Comparison of ENCODE assay signal across 1 cellular context in the genomic region with DNA sequence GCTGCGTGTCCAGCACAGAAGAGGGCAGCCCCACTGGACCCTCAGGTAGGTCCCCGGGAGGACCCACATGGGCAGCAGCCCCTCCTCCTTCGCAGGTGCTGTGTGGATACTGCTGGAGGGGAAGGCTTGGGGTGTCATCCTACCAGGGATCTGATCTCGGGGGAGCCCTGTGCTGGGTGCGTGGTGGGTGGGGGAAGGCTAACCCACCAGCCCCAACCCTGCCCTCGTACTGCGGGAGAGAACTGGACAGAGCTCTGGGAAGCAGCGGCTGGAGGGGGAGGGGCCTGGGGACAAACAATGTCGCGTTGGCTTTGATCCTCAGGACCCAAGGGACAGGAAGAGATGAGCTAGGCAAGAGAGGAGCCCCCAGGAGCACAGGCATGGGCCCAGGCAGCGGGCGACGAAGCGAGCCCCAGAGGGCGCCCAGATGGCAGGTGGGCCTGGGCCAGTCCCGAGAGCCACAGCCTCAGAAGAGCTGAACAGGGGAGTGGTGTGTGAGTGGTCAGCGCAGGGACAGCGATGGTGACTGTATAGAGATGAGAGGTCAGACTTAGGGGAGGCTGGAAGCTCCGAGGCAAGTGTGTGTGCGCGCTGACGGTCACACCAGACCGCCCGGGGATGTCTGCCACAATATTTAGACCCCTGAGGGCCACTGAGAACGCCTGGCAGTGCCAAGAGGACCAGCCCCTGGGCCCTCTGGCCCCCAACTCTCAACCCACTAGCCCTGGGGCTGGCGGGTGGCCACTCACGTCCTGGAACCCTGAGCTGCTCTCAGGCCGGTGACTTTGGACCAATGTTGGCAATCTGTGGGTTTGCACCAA.
TF ChIP-seq lines count a peak whose summit lies in the region.

No MANE protein-coding gene starts in this region.

TF ChIP-seq in HepG2, 621 proteins besides CTCF, POLR2A, EP300 and RAD21 (continued from another document and continues in another):
- no peak for TF ChIP-seq ZSCAN30 (CRISPR knock-in tag; IDR thresholded peaks at IDR 0.05)
- TF ChIP-seq SPEN (CRISPR knock-in tag; IDR thresholded peaks at IDR 0.05; ENCODE audit: low read depth), result peak; percentile 48; the same call in 1 of the 2 replicates
- TF ChIP-seq CC2D1A (CRISPR knock-in tag; IDR thresholded peaks at IDR 0.05), result no peak
- no peak for TF ChIP-seq ZNF124 (CRISPR knock-in tag; IDR thresholded peaks at IDR 0.05)
- TF ChIP-seq ZNF333 (CRISPR knock-in tag; IDR thresholded peaks at IDR 0.05; ENCODE audit: borderline replicate concordance), result no peak
- TF ChIP-seq SMAD3 (CRISPR knock-in tag; IDR thresholded peaks at IDR 0.05), result no peak
- no peak for TF ChIP-seq HNF4G (IDR thresholded peaks at IDR 0.05; ENCODE audit: borderline replicate concordance, low read depth, low read length)
- 0 out of 2 replicates have a peak, but pooled peaks have one; percentile 11 for TF ChIP-seq HNF4G (CRISPR knock-in tag; IDR thresholded peaks at IDR 0.05; ENCODE audit: borderline replicate concordance, low read depth)
- TF ChIP-seq ZNF101 (CRISPR knock-in tag; IDR thresholded peaks at IDR 0.05; ENCODE audit: borderline replicate concordance, low read depth), result no peak
- no peak for TF ChIP-seq FOXK1 (CRISPR knock-in tag; IDR thresholded peaks at IDR 0.05; ENCODE audit: borderline replicate concordance, low read depth)
- TF ChIP-seq IKZF1 (IDR thresholded peaks at IDR 0.05), result no peak
- TF ChIP-seq ZNF773 (CRISPR knock-in tag; IDR thresholded peaks at IDR 0.05; ENCODE audit: borderline replicate concordance), result no peak
- TF ChIP-seq, protein P1, sequence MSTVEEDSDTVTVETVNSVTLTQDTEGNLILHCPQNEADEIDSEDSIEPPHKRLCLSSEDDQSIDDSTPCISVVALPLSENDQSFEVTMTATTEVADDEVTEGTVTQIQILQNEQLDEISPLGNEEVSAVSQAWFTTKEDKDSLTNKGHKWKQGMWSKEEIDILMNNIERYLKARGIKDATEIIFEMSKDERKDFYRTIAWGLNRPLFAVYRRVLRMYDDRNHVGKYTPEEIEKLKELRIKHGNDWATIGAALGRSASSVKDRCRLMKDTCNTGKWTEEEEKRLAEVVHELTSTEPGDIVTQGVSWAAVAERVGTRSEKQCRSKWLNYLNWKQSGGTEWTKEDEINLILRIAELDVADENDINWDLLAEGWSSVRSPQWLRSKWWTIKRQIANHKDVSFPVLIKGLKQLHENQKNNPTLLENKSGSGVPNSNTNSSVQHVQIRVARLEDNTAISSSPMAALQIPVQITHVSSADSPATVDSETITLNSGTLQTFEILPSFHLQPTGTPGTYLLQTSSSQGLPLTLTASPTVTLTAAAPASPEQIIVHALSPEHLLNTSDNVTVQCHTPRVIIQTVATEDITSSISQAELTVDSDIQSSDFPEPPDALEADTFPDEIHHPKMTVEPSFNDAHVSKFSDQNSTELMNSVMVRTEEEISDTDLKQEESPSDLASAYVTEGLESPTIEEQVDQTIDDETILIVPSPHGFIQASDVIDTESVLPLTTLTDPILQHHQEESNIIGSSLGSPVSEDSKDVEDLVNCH (CRISPR knock-in tag; IDR thresholded peaks at IDR 0.05), result no peak
- peak; percentile 55; the same call in 1 of the 2 replicates for TF ChIP-seq TBX2 (CRISPR knock-in tag; IDR thresholded peaks at IDR 0.05; ENCODE audit: borderline replicate concordance)
- no peak for TF ChIP-seq KLF9 (CRISPR knock-in tag; IDR thresholded peaks at IDR 0.05; ENCODE audit: low read depth)
- TF ChIP-seq, protein P2, sequence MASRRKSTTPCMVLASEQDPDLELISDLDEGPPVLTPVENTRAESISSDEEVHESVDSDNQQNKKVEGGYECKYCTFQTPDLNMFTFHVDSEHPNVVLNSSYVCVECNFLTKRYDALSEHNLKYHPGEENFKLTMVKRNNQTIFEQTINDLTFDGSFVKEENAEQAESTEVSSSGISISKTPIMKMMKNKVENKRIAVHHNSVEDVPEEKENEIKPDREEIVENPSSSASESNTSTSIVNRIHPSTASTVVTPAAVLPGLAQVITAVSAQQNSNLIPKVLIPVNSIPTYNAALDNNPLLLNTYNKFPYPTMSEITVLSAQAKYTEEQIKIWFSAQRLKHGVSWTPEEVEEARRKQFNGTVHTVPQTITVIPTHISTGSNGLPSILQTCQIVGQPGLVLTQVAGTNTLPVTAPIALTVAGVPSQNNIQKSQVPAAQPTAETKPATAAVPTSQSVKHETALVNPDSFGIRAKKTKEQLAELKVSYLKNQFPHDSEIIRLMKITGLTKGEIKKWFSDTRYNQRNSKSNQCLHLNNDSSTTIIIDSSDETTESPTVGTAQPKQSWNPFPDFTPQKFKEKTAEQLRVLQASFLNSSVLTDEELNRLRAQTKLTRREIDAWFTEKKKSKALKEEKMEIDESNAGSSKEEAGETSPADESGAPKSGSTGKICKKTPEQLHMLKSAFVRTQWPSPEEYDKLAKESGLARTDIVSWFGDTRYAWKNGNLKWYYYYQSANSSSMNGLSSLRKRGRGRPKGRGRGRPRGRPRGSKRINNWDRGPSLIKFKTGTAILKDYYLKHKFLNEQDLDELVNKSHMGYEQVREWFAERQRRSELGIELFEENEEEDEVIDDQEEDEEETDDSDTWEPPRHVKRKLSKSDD (CRISPR knock-in tag; IDR thresholded peaks at IDR 0.05; ENCODE audit: low read depth), result peak; percentile 40; the same call in 1 of the 2 replicates
- TF ChIP-seq ZNF235 (CRISPR knock-in tag; IDR thresholded peaks at IDR 0.05; ENCODE audit: borderline replicate concordance), result no peak
- TF ChIP-seq ZNF589 (CRISPR knock-in tag; conservative IDR thresholded peaks at IDR 0.05), result no peak
- TF ChIP-seq ZNF780A (CRISPR knock-in tag; IDR thresholded peaks at IDR 0.05), result no peak
- no peak for TF ChIP-seq RFX5 (IDR thresholded peaks at IDR 0.05; ENCODE audit: low read depth, low read length)
- no peak for TF ChIP-seq ZNF549 (CRISPR knock-in tag; IDR thresholded peaks at IDR 0.05)
- TF ChIP-seq ZMYM3 (CRISPR knock-in tag; IDR thresholded peaks at IDR 0.05), result no peak
- peak; percentile 28; the same call in 1 of the 2 replicates for TF ChIP-seq GLI4 (CRISPR knock-in tag; IDR thresholded peaks at IDR 0.05; ENCODE audit: borderline replicate concordance)
- TF ChIP-seq, protein P3, sequence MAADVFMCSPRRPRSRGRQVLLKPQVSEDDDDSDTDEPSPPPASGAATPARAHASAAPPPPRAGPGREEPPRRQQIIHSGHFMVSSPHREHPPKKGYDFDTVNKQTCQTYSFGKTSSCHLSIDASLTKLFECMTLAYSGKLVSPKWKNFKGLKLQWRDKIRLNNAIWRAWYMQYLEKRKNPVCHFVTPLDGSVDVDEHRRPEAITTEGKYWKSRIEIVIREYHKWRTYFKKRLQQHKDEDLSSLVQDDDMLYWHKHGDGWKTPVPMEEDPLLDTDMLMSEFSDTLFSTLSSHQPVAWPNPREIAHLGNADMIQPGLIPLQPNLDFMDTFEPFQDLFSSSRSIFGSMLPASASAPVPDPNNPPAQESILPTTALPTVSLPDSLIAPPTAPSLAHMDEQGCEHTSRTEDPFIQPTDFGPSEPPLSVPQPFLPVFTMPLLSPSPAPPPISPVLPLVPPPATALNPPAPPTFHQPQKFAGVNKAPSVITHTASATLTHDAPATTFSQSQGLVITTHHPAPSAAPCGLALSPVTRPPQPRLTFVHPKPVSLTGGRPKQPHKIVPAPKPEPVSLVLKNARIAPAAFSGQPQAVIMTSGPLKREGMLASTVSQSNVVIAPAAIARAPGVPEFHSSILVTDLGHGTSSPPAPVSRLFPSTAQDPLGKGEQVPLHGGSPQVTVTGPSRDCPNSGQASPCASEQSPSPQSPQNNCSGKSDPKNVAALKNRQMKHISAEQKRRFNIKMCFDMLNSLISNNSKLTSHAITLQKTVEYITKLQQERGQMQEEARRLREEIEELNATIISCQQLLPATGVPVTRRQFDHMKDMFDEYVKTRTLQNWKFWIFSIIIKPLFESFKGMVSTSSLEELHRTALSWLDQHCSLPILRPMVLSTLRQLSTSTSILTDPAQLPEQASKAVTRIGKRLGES (CRISPR knock-in tag; IDR thresholded peaks at IDR 0.05; ENCODE audit: borderline replicate concordance), result no peak
- TF ChIP-seq SAP130 (CRISPR knock-in tag; IDR thresholded peaks at IDR 0.05; ENCODE audit: low read depth), result peak; percentile 85
- TF ChIP-seq RBM22 (optimal IDR thresholded peaks at IDR 0.05; ENCODE audit: low read length), result peak; percentile 29
- TF ChIP-seq, protein P4, sequence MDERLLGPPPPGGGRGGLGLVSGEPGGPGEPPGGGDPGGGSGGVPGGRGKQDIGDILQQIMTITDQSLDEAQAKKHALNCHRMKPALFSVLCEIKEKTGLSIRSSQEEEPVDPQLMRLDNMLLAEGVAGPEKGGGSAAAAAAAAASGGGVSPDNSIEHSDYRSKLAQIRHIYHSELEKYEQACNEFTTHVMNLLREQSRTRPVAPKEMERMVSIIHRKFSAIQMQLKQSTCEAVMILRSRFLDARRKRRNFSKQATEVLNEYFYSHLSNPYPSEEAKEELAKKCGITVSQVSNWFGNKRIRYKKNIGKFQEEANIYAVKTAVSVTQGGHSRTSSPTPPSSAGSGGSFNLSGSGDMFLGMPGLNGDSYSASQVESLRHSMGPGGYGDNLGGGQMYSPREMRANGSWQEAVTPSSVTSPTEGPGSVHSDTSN (CRISPR knock-in tag; IDR thresholded peaks at IDR 0.05), result no peak
- no peak for TF ChIP-seq NFE2L2 (IDR thresholded peaks at IDR 0.05; ENCODE audit: low read length)
- TF ChIP-seq ZFP36 (IDR thresholded peaks at IDR 0.05; ENCODE audit: borderline replicate concordance, low read depth, low read length, partially characterized antibody), result no peak
- TF ChIP-seq, protein P5, sequence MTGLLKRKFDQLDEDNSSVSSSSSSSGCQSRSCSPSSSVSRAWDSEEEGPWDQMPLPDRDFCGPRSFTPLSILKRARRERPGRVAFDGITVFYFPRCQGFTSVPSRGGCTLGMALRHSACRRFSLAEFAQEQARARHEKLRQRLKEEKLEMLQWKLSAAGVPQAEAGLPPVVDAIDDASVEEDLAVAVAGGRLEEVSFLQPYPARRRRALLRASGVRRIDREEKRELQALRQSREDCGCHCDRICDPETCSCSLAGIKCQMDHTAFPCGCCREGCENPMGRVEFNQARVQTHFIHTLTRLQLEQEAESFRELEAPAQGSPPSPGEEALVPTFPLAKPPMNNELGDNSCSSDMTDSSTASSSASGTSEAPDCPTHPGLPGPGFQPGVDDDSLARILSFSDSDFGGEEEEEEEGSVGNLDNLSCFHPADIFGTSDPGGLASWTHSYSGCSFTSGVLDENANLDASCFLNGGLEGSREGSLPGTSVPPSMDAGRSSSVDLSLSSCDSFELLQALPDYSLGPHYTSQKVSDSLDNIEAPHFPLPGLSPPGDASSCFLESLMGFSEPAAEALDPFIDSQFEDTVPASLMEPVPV (CRISPR knock-in tag; IDR thresholded peaks at IDR 0.05), result no peak
- TF ChIP-seq, protein P6, sequence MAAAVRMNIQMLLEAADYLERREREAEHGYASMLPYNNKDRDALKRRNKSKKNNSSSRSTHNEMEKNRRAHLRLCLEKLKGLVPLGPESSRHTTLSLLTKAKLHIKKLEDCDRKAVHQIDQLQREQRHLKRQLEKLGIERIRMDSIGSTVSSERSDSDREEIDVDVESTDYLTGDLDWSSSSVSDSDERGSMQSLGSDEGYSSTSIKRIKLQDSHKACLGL (CRISPR knock-in tag; IDR thresholded peaks at IDR 0.05), result no peak
- TF ChIP-seq ZNF883 (CRISPR knock-in tag; IDR thresholded peaks at IDR 0.05; ENCODE audit: not compliant biosample characterization), result peak; percentile 63
- TF ChIP-seq TCF12 (IDR thresholded peaks at IDR 0.05), result no peak
- peak; percentile 8; the same call in 1 of the 2 replicates for TF ChIP-seq TCF12 (CRISPR knock-in tag; IDR thresholded peaks at IDR 0.05)
- TF ChIP-seq, protein P7, sequence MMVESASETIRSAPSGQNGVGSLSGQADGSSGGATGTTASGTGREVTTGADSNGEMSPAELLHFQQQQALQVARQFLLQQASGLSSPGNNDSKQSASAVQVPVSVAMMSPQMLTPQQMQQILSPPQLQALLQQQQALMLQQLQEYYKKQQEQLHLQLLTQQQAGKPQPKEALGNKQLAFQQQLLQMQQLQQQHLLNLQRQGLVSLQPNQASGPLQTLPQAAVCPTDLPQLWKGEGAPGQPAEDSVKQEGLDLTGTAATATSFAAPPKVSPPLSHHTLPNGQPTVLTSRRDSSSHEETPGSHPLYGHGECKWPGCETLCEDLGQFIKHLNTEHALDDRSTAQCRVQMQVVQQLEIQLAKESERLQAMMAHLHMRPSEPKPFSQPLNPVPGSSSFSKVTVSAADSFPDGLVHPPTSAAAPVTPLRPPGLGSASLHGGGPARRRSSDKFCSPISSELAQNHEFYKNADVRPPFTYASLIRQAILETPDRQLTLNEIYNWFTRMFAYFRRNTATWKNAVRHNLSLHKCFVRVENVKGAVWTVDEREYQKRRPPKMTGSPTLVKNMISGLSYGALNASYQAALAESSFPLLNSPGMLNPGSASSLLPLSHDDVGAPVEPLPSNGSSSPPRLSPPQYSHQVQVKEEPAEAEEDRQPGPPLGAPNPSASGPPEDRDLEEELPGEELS (CRISPR knock-in tag; IDR thresholded peaks at IDR 0.05), result peak; percentile 64
- no peak for TF ChIP-seq ZNF207 (IDR thresholded peaks at IDR 0.05; ENCODE audit: borderline replicate concordance)
- TF ChIP-seq ARNT (IDR thresholded peaks at IDR 0.05), result no peak
- peak; percentile 17; the same call in 1 of the 2 replicates for TF ChIP-seq ZNF33B (CRISPR knock-in tag; IDR thresholded peaks at IDR 0.05)
- TF ChIP-seq ZNF460 (CRISPR knock-in tag; IDR thresholded peaks at IDR 0.05; ENCODE audit: borderline replicate concordance), result no peak; the same call in 1 of the 2 replicates
- no peak for TF ChIP-seq ZNF282 (IDR thresholded peaks at IDR 0.05; ENCODE audit: partially characterized antibody)
- TF ChIP-seq ZSCAN22 (CRISPR knock-in tag; IDR thresholded peaks at IDR 0.05), result no peak
- peak; percentile 70 for TF ChIP-seq TEAD3 (CRISPR knock-in tag; optimal IDR thresholded peaks at IDR 0.05; ENCODE audit: borderline replicate concordance)
- TF ChIP-seq, protein P8, sequence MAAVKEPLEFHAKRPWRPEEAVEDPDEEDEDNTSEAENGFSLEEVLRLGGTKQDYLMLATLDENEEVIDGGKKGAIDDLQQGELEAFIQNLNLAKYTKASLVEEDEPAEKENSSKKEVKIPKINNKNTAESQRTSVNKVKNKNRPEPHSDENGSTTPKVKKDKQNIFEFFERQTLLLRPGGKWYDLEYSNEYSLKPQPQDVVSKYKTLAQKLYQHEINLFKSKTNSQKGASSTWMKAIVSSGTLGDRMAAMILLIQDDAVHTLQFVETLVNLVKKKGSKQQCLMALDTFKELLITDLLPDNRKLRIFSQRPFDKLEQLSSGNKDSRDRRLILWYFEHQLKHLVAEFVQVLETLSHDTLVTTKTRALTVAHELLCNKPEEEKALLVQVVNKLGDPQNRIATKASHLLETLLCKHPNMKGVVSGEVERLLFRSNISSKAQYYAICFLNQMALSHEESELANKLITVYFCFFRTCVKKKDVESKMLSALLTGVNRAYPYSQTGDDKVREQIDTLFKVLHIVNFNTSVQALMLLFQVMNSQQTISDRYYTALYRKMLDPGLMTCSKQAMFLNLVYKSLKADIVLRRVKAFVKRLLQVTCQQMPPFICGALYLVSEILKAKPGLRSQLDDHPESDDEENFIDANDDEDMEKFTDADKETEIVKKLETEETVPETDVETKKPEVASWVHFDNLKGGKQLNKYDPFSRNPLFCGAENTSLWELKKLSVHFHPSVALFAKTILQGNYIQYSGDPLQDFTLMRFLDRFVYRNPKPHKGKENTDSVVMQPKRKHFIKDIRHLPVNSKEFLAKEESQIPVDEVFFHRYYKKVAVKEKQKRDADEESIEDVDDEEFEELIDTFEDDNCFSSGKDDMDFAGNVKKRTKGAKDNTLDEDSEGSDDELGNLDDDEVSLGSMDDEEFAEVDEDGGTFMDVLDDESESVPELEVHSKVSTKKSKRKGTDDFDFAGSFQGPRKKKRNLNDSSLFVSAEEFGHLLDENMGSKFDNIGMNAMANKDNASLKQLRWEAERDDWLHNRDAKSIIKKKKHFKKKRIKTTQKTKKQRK (IDR thresholded peaks at IDR 0.05; ENCODE audit: low read length), result no peak
- no peak for TF ChIP-seq NCOR1 (IDR thresholded peaks at IDR 0.05; ENCODE audit: borderline replicate concordance, low read length)
- TF ChIP-seq NCOA5 (CRISPR knock-in tag; IDR thresholded peaks at IDR 0.05), result no peak
- TF ChIP-seq FOXJ3 (CRISPR knock-in tag; IDR thresholded peaks at IDR 0.05; ENCODE audit: borderline replicate concordance), result no peak
- TF ChIP-seq HNRNPL (IDR thresholded peaks at IDR 0.05; ENCODE audit: low read depth, low read length), result peak; percentile 94
